10 cellular contexts compared by ENCODE assay signal in the genomic region with DNA sequence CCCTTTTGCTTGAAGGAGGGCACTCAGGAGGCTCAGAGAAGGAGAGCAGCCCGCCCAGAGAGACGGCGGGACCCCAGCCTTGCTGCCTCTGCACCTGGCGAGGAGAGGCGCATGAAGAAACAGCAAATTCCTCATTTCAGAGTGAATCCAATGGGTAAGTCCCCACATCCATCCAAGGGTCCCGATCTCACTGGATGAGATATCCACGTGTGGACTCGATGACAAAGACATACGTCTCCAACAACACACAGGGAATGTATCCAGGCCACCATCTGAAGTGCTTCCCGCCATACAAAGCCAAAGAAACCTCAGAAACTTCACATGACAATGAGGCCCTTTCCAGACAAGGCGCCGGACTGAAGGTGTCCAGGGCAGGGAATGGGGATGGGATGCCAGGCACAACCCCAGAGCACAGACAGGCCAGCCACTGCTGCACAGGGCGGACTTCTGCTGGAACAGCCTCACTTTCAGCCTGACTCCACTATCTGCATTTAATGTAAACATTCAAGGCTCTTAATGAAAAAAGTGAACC. TPM values are rescaled to one million over a fixed set of nuclear protein-coding genes. Genes with fewer than 3 reads are reported as not detected.
A peak's percentile ranks its signal among the peaks of the same experiment; 100 is the strongest.
DNase-seq lines count a peak whose midpoint lies in the region; ATAC-seq and TF ChIP-seq lines count a peak whose summit lies in the region.
"Had no signal": no experiment of that assay in that cellular context is flagged by ENCODE, and none has a peak within 500 bp of the region (broad histone marks: within the 10 kb centered on the region; RNA-seq: fewer than 3 reads in every experiment).

No MANE protein-coding gene starts in this region.

- H3K27ac ChIP-seq in DND-41 (ENCODE audit: low read length) (peak overlapping the region; percentile 35), OCI-LY7 (ENCODE audit: low read depth, low read length, poor library complexity, severe bottlenecking) (peak overlapping the region; percentile 49), colonic mucosa (peak overlapping the region; percentile 89), neutrophil (peak overlapping the region; percentile 70)

- intact Hi-C loops in OCI-LY7 (cut with micrococcal nuclease; ENCODE audit: unreplicated experiment) = no loop called here
- intact Hi-C loops in colonic mucosa (cut with DNase I) = no loop called here

- DNase-seq in DND-41 (no peak), OCI-LY7 (ENCODE audit: low spot score) (no peak), colonic mucosa (no peak), HCEC 1CT (no peak)
- DNase-seq: NCI-H1436 treated with DMSO at 0.1 percent for 48 hours; stimulated activated CD4-positive, alpha-beta T cell treated with anti-CD3 and anti-CD28 coated beads, Interleukin-15, amount 100 ng/mL, for 24 hours had no signal

- CTCF ChIA-PET in OCI-LY7 (lab: Charles Lee; ENCODE audit: unreplicated experiment) = interaction anchor here (0.7 kb wide), 1 partner anchor 24 kb away, joined by 3 read pairs; no protein-coding TSS in a partner anchor

- H3K9me3 ChIP-seq in DND-41 (ENCODE audit: insufficient read depth, low read length, severe bottlenecking) = no peaks in the 10 kb centered on the region
- peaks cover 5% of the 10 kb centered on the region; the same call in 1 of the 2 replicates for H3K9me3 ChIP-seq in OCI-LY7 (ENCODE audit: low read length)
- no peaks in the 10 kb centered on the region for H3K9me3 ChIP-seq in colonic mucosa
- H3K9me3 ChIP-seq in neutrophil = no peaks in the 10 kb centered on the region

- H3K9me2 ChIP-seq in OCI-LY7 (ENCODE audit: insufficient read depth, low read length) = no peaks in the 10 kb centered on the region

- H3K4me2 ChIP-seq in DND-41 (ENCODE audit: insufficient read depth, low read length) (no peak overlapping the region), OCI-LY7 (ENCODE audit: low read length) (peak overlapping the region; percentile 64)

- TF ChIP-seq CTCF in DND-41 (IDR thresholded peaks at IDR 0.05; ENCODE audit: borderline replicate concordance, extremely low read depth, low read length, poor library complexity, severe bottlenecking) = no peak
- no peak for TF ChIP-seq CTCF in OCI-LY7 (conservative IDR thresholded peaks at IDR 0.05; ENCODE audit: low read length)
- TF ChIP-seq CTCF in colonic mucosa (IDR thresholded peaks at IDR 0.05) = no peak
- no peak for TF ChIP-seq CTCF in neutrophil (IDR thresholded peaks at IDR 0.05)

- H3K4me3 ChIP-seq in DND-41 (ENCODE audit: low read depth in 1 of 2, low read length in 2 of 2) (no peak overlapping the region), OCI-LY7 (ENCODE audit: low read depth, low read length, poor library complexity, severe bottlenecking) (peak overlapping the region; percentile 6), colonic mucosa (no peak overlapping the region), neutrophil (ENCODE audit: low read depth in 1 of 2, low read length in 1 of 2) (peak overlapping the region in 1 of 2 experiments; percentile 5)

- ATAC-seq in DND-41 (ENCODE audit: insufficient read depth, low read depth) (no peak), GM18909 (IDR thresholded peaks at IDR 0.05; ENCODE audit: poor library complexity, unreplicated experiment) (no peak), GM19455 (IDR thresholded peaks at IDR 0.05; ENCODE audit: unreplicated experiment) (no peak), HG02938 (IDR thresholded peaks at IDR 0.05; ENCODE audit: unreplicated experiment) (no peak)

- peaks cover 37% of the 10 kb centered on the region for H3K36me3 ChIP-seq in DND-41 (ENCODE audit: insufficient read depth, low read length)
- peaks cover 72% of the 10 kb centered on the region for H3K36me3 ChIP-seq in OCI-LY7 (ENCODE audit: insufficient read depth, low read length)
- H3K36me3 ChIP-seq in colonic mucosa = no peaks in the 10 kb centered on the region
- H3K36me3 ChIP-seq in neutrophil = peaks cover 10% of the 10 kb centered on the region

- H2AFZ ChIP-seq in DND-41 (ENCODE audit: low read depth, low read length) = no peak overlapping the region
- no peak overlapping the region for H2AFZ ChIP-seq in OCI-LY7 (ENCODE audit: low read length)

- H3K4me1 ChIP-seq in DND-41 (ENCODE audit: insufficient read depth, low read length) (peaks cover 28% of the 10 kb centered on the region), OCI-LY7 (ENCODE audit: insufficient read depth, low read length, poor library complexity, severe bottlenecking) (peaks cover 94% of the 10 kb centered on the region), colonic mucosa (peaks cover 37% of the 10 kb centered on the region), neutrophil (ENCODE audit: control insufficient read depth in 1 of 2, insufficient read depth in 1 of 2, low read depth in 1 of 2, low read length in 1 of 2) (peaks cover 65 to 71% of the 10 kb centered on the region in 2 experiments)

- POLR2A ChIA-PET in OCI-LY7 (lab: Charles Lee) = interaction anchor here (0.6 to 8.3 kb wide), 4 partner anchors 10 to 56 kb away, joined by 3 to 106 read pairs (median 4); no protein-coding TSS in a partner anchor

- H4K20me1 ChIP-seq in DND-41 (ENCODE audit: insufficient read depth, low read length) = peaks cover 78% of the 10 kb centered on the region
- H4K20me1 ChIP-seq in OCI-LY7 (ENCODE audit: insufficient read depth, low read length) = peaks cover 26% of the 10 kb centered on the region

- H3K9ac ChIP-seq in DND-41 (ENCODE audit: low read depth, low read length) = no peak overlapping the region
- peak overlapping the region; percentile 51 to 85 for H3K9ac ChIP-seq in colonic mucosa (ENCODE audit: low read depth in 2 of 2, low read length in 2 of 2)

- no TSS peak for BruUV-seq in OCI-LY7 (replicated peaks; lab: Mats Ljungman, UMichigan)

- peaks cover 94% of the 10 kb centered on the region for H3K79me2 ChIP-seq in DND-41 (ENCODE audit: insufficient read depth, low read length)
- H3K79me2 ChIP-seq in OCI-LY7 (ENCODE audit: insufficient read depth, low read depth, low read length) = peaks cover 100% of the 10 kb centered on the region

- H3K27me3 ChIP-seq in DND-41 (ENCODE audit: insufficient read depth, low read length, poor library complexity) (no peaks in the 10 kb centered on the region), colonic mucosa (no peaks in the 10 kb centered on the region), neutrophil (no peaks in the 10 kb centered on the region)

RNA-seq across cellular contexts. Expression of a gene that starts 14.5 kb away (rescaled TPM):
- 89.3 and 137 TPM in 2 replicates for total RNA-seq in OCI-LY7 (2014; rRNA removed; shearing (Covaris generic))
- total RNA-seq in OCI-LY7 (2022) = 253 and 262 TPM in 2 replicates
- 10 to 100 TPM; 45.6 to 48.0 TPM for total RNA-seq in colonic mucosa

Comparison
In these comparisons a context has a peak if more than half of its experiments do, and no peak if none do; other contexts are left out.
1. H3K27ac ChIP-seq: peak in every context shown above with its lines; median percentile 89 in colonic mucosa; 70 in neutrophil; 49 in OCI-LY7; 35 in DND-41.